8 cellular contexts compared by ENCODE assay signal in the genomic region with DNA sequence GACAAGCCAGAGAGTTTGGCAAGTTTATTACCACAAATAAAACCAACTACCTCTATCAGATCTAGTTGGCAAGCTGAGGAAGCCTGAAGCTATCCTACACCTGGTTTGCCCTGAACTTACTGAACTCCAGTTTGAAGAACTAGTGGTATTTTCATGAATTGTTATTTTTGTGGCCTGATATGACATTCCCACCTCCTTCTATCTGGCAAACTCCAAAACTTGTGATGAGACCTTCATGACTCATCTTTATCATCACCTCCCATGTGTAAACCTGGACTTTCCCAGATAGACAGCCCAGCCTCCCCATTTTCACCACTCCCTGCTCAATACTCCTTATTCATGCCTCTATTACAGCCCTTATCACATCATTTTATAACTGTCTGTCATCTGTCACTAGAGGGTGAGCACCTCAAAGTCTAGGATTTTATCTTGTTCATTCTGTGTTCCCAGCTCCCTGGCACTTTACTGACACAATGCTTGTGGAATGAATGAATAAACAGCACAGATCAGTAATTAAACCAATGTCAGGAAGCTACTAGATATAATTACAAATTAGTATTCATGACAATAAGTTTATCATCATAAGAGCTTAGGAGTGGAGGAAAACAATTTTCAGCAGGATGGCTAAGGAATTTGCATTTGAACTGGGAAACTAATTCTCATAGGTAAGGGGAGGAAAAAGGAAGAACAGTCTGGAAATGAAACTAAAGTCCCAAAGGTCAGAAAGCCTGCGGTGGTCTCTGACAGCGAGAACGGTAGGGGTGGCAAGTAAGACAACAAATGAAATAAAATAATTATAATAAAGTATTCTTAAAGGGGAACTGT. TPM values are rescaled to one million over a fixed set of nuclear protein-coding genes. Genes with fewer than 3 reads are reported as not detected.
DNase-seq lines count a peak whose midpoint lies in the region; FAIRE-seq and TF ChIP-seq lines count a peak whose summit lies in the region.

No MANE protein-coding gene starts in this region.

- peaks cover 3 to 6% of the 10 kb centered on the region in 2 donors for H3K4me1 ChIP-seq in small intestine (ENCODE audit: control insufficient read depth in 2 of 2, insufficient read depth in 1 of 2, low read depth in 1 of 2, low read length in 1 of 2)
- H3K4me1 ChIP-seq in ascending aorta, result no peaks in the 10 kb centered on the region

- H3K4me3 ChIP-seq in epithelial cell of proximal tubule (ENCODE audit: low read depth, low read length) (no peak overlapping the region), small intestine (ENCODE audit: low read depth in 1 of 2, low read length in 2 of 2) (peak overlapping the region in 1 of 2 donors; percentile 8), ascending aorta (no peak overlapping the region)

- H3K27me3 ChIP-seq in small intestine (ENCODE audit: control insufficient read depth in 2 of 2, insufficient read depth in 2 of 2, low read length in 2 of 2) (no peaks in the 10 kb centered on the region), ascending aorta (no peaks in the 10 kb centered on the region)

- no peak for FAIRE-seq in small intestine (lab: Jason Lieb, UNC)

- intact Hi-C loops in ascending aorta (cut with DNase I), result loop anchor here (5.0 kb wide), 1 partner anchor 51 kb away; no protein-coding TSS in a partner anchor

- H3K27ac ChIP-seq in small intestine (ENCODE audit: low read depth in 1 of 2, low read length in 1 of 2) (peak overlapping the region; percentile 3 to 61), ascending aorta (no peak overlapping the region)

- DNase-seq in activated T-cell treated with anti-CD3 and anti-CD28 coated beads for 24 hours (ENCODE audit: low read depth) (peak; percentile 20), activated T-cell treated with anti-CD3 and anti-CD28 coated beads for 4 hours (no peak), RPMI7951 (ENCODE audit: low read depth) (peak; percentile 82), epithelial cell of proximal tubule (ENCODE audit: low read depth) (peak; percentile 82), small intestine (peak; percentile 78), ascending aorta (ENCODE audit: low spot score in 2 of 2) (no peak), germinal center (ENCODE audit: low spot score) (no peak), SHP77 (lab: John Stamatoyannopoulos, UW) (no peak)

- WGBS in small intestine, 3 donors, result 17 to 49% (median 31%) methylated on average over 3 of the region's 3 CpGs

- TF ChIP-seq CTCF in epithelial cell of proximal tubule (conservative IDR thresholded peaks at IDR 0.05; ENCODE audit: low read depth, low read length) (no peak), ascending aorta (IDR thresholded peaks at IDR 0.05) (no peak)

- H3K9me3 ChIP-seq in small intestine (ENCODE audit: control insufficient read depth, low read depth) (no peaks in the 10 kb centered on the region), ascending aorta (no peaks in the 10 kb centered on the region)

- no peaks in the 10 kb centered on the region for H3K36me3 ChIP-seq in small intestine (ENCODE audit: control insufficient read depth in 2 of 2, insufficient read depth in 2 of 2, low read length in 2 of 2)
- no peaks in the 10 kb centered on the region for H3K36me3 ChIP-seq in ascending aorta

RNA-seq across cellular contexts. Expression of a gene that starts 13.2 kb away (rescaled TPM):
- 14.0 and 15.3 TPM in 2 replicates for total RNA-seq in RPMI7951 (2014; rRNA removed; shearing (Covaris generic))
- 2.0 and 3.7 TPM in 2 replicates for total RNA-seq in epithelial cell of proximal tubule
- polyA plus RNA-seq in small intestine, result 10 to 100 TPM in 2 of 3 donors, 1 to 10 TPM in 1; 8.8 to 23.5 (median 19.2) TPM
- total RNA-seq in ascending aorta, result 14.8 TPM

RNA-seq across cellular contexts. Expression of a gene that starts 34.9 kb away (rescaled TPM):
- 7.8 and 10.1 TPM in 2 replicates for total RNA-seq in RPMI7951 (2014; rRNA removed; shearing (Covaris generic))
- 3.8 and 4.6 TPM in 2 replicates for total RNA-seq in epithelial cell of proximal tubule
- polyA plus RNA-seq in small intestine, result 1 to 10 TPM; 1.8 to 4.0 (median 1.9) TPM
- 1.9 TPM for total RNA-seq in ascending aorta

RNA-seq across cellular contexts. Expression of a gene that starts 35.2 kb away (rescaled TPM):
- 74.1 and 85.8 TPM in 2 replicates for total RNA-seq in RPMI7951 (2014; rRNA removed; shearing (Covaris generic))
- 48.8 and 50.2 TPM in 2 replicates for total RNA-seq in epithelial cell of proximal tubule
- 10 to 100 TPM in 2 of 3 donors, 1 to 10 TPM in 1; 5.6 to 20.2 (median 10.8) TPM for polyA plus RNA-seq in small intestine
- total RNA-seq in ascending aorta, result 18.0 TPM

Comparison
In these comparisons a context has a peak if more than half of its experiments do, and no peak if none do; other contexts are left out.
1. DNase-seq: peak in activated T-cell treated with anti-CD3 and anti-CD28 coated beads for 24 hours (single experiment), RPMI7951 (single experiment), epithelial cell of proximal tubule (single experiment) and small intestine (single experiment); none in activated T-cell treated with anti-CD3 and anti-CD28 coated beads for 4 hours (single experiment), ascending aorta (0 of 2), germinal center (single experiment) and SHP77 (0 of 2).
2. H3K27ac ChIP-seq: peak in small intestine (2 of 2); none in ascending aorta (0 of 2).